In genomic region chr13:105799155-105799554, GRCh38 we compare ENCODE assay signal across 6 cellular contexts.
"Had no signal": no experiment of that assay in that cellular context is flagged by ENCODE, and none has a peak within 500 bp of the region (broad histone marks: within the 10 kb centered on the region; RNA-seq: fewer than 3 reads in every experiment).

No MANE protein-coding gene starts in this region.

- H2AFZ ChIP-seq: GM23248 had no signal

- DNase-seq: GM23248, GOT3, H9, HCEC 1CT, KBM-7 had no signal

- H3K27ac ChIP-seq: GM23248 had no signal

- FAIRE-seq: HTR-8/SVneo had no signal

- H3K4me3 ChIP-seq: GM23248 had no signal

- H3K9ac ChIP-seq: GM23248 had no signal
